ENCODE assay signal across 13 cellular contexts in genomic region chr1:153959454-153959853, GRCh38. TPM values are rescaled to one million over a fixed set of nuclear protein-coding genes. Genes with fewer than 3 reads are reported as not detected.
A peak's percentile ranks its signal among the peaks of the same experiment; 100 is the strongest.
DNase-seq lines count a peak whose midpoint lies in the region; ATAC-seq and TF ChIP-seq lines count a peak whose summit lies in the region.
"Had no signal": no experiment of that assay in that cellular context is flagged by ENCODE, and none has a peak within 500 bp of the region (broad histone marks: within the 10 kb centered on the region; RNA-seq: fewer than 3 reads in every experiment).

No MANE protein-coding gene starts in this region.

- WGBS in mesenchymal stem cell = 96% methylated on average over 3 of the region's 3 CpGs

- H2AFZ ChIP-seq in mesenchymal stem cell (ENCODE audit: low read depth, low read length) = no peak overlapping the region

- H3K4me1 Mint-ChIP-seq in activated CD4-positive, alpha-beta memory T cell treated with anti-CD3 and anti-CD28 coated beads for 36 hours (ENCODE audit: low read depth) = peaks cover 49% of the 10 kb centered on the region
- peaks cover 62% of the 10 kb centered on the region for H3K4me1 Mint-ChIP-seq in activated CD4-positive, alpha-beta memory T cell treated with anti-CD3 and anti-CD28 coated beads, Interleukin-2, amount 10 ng/mL, durations not matched to agents 7 days and 5 days
- H3K4me1 Mint-ChIP-seq in activated naive CD8-positive, alpha-beta T cell treated with anti-CD3 and anti-CD28 coated beads for 36 hours = peaks cover 43% of the 10 kb centered on the region
- peaks cover 42 to 45% of the 10 kb centered on the region in 2 donors for H3K4me1 Mint-ChIP-seq in effector memory CD8-positive, alpha-beta T cell (ENCODE audit: low read depth in 2 of 2)

- H3K4me1 ChIP-seq in mesenchymal stem cell (ENCODE audit: control insufficient read depth, insufficient read depth, low read depth, low read length) (peaks cover 21% of the 10 kb centered on the region), thoracic aorta (ENCODE audit: control insufficient read depth in 1 of 2, low read depth in 2 of 2) (peaks cover 41 to 63% of the 10 kb centered on the region in 2 donors)

- no peak for TF ChIP-seq CTCF in thoracic aorta (IDR thresholded peaks at IDR 0.05)

- H3K4ac ChIP-seq in mesenchymal stem cell (ENCODE audit: low read depth in 1 of 2, low read length in 2 of 2) = no peak overlapping the region

- peaks cover 23 to 28% of the 10 kb centered on the region in 2 experiments for H3K36me3 ChIP-seq in mesenchymal stem cell (ENCODE audit: control insufficient read depth in 1 of 2, insufficient read depth in 2 of 2, low read depth in 1 of 2, low read length in 2 of 2)
- H3K36me3 ChIP-seq in thoracic aorta = peaks cover 13% of the 10 kb centered on the region

- no peak for DNase-seq in activated CD4-positive, alpha-beta memory T cell treated with anti-CD3 and anti-CD28 coated beads for 36 hours
- DNase-seq in activated CD4-positive, alpha-beta memory T cell treated with anti-CD3 and anti-CD28 coated beads, Interleukin-2, amount 10 ng/mL, durations not matched to agents 7 days and 5 days = no peak
- no peak for DNase-seq in activated naive CD8-positive, alpha-beta T cell treated with anti-CD3 and anti-CD28 coated beads for 36 hours
- no peak for DNase-seq in mesenchymal stem cell
- no peak for DNase-seq in thoracic aorta (ENCODE audit: low spot score)
- no peak for DNase-seq in effector memory CD8-positive, alpha-beta T cell
- DNase-seq in middle frontal gyrus (ENCODE audit: extremely low spot score, low spot score) = no peak
- DNase-seq: hippocampal formation; NCI-H2107; stimulated activated naive CD8-positive, alpha-beta T cell treated with anti-CD3 and anti-CD28 coated beads, Interleukin-15, Interleukin-2, amounts not matched to agents 100 U/mL and 50 U/mL, for 24 hours; WERI-Rb-1 had no signal

- intact Hi-C loops in activated CD4-positive, alpha-beta memory T cell treated with anti-CD3 and anti-CD28 coated beads for 36 hours (cut with micrococcal nuclease) = loop anchor here (2.0 to 5.0 kb wide), 2 partner anchors 37 to 327 kb away; partner anchors contain the start of genes CHTOP and GATAD2B

- no peak overlapping the region for H3K4me2 ChIP-seq in mesenchymal stem cell (ENCODE audit: low read length, poor library complexity, severe bottlenecking)

- peak overlapping the region; percentile 6 for H2BK15ac ChIP-seq in mesenchymal stem cell (ENCODE audit: low read depth, poor library complexity, severe bottlenecking)

- H3K4me3 Mint-ChIP-seq in activated CD4-positive, alpha-beta memory T cell treated with anti-CD3 and anti-CD28 coated beads for 36 hours = no peak overlapping the region
- H3K4me3 Mint-ChIP-seq in activated CD4-positive, alpha-beta memory T cell treated with anti-CD3 and anti-CD28 coated beads, Interleukin-2, amount 10 ng/mL, durations not matched to agents 7 days and 5 days = no peak overlapping the region
- H3K4me3 Mint-ChIP-seq in activated naive CD8-positive, alpha-beta T cell treated with anti-CD3 and anti-CD28 coated beads for 36 hours = no peak overlapping the region
- no peak overlapping the region for H3K4me3 Mint-ChIP-seq in effector memory CD8-positive, alpha-beta T cell

- H3K18ac ChIP-seq in mesenchymal stem cell (ENCODE audit: low read depth in 1 of 2, low read length in 2 of 2) = no peak overlapping the region

- H3K9ac ChIP-seq in mesenchymal stem cell (ENCODE audit: low read length) = peak overlapping the region; percentile 96

- H2BK120ac ChIP-seq in mesenchymal stem cell (ENCODE audit: low read depth, low read length) = no peak overlapping the region

- no peak overlapping the region for H4K8ac ChIP-seq in mesenchymal stem cell (ENCODE audit: low read length)

- POLR2A ChIA-PET in activated CD4-positive, alpha-beta memory T cell treated with anti-CD3 and anti-CD28 coated beads for 36 hours (lab: Charles Lee) = interaction anchor here (0.7 to 4.1 kb wide), 6 partner anchors 7 to 32 kb away, joined by 3 to 23 read pairs (median 4); partner anchors contain the start of genes CREB3L4, DENND4B and JTB
- POLR2A ChIA-PET in activated CD4-positive, alpha-beta memory T cell treated with anti-CD3 and anti-CD28 coated beads, Interleukin-2, amount 10 ng/mL, durations not matched to agents 7 days and 5 days (lab: Charles Lee) = interaction anchor here (0.7 to 7.3 kb wide), 5 partner anchors 7 to 37 kb away, joined by 3 to 112 read pairs (median 20); partner anchors contain the start of genes CREB3L4, DENND4B and GATAD2B

- no peaks in the 10 kb centered on the region for H3K9me3 ChIP-seq in mesenchymal stem cell (ENCODE audit: control insufficient read depth, low read length)
- H3K9me3 ChIP-seq in thoracic aorta = no peaks in the 10 kb centered on the region

- H2AK5ac ChIP-seq in mesenchymal stem cell (ENCODE audit: low read length, severe bottlenecking) = no peak overlapping the region

- H2BK12ac ChIP-seq in mesenchymal stem cell (ENCODE audit: low read length in 2 of 2) = no peak overlapping the region

- H3K9me3 Mint-ChIP-seq in activated CD4-positive, alpha-beta memory T cell treated with anti-CD3 and anti-CD28 coated beads for 36 hours = no peaks in the 10 kb centered on the region
- H3K9me3 Mint-ChIP-seq in activated CD4-positive, alpha-beta memory T cell treated with anti-CD3 and anti-CD28 coated beads, Interleukin-2, amount 10 ng/mL, durations not matched to agents 7 days and 5 days = no peaks in the 10 kb centered on the region
- H3K9me3 Mint-ChIP-seq in activated naive CD8-positive, alpha-beta T cell treated with anti-CD3 and anti-CD28 coated beads for 36 hours = no peaks in the 10 kb centered on the region
- H3K9me3 Mint-ChIP-seq in effector memory CD8-positive, alpha-beta T cell = no peaks in the 10 kb centered on the region

- peaks cover 13% of the 10 kb centered on the region for H3K79me1 ChIP-seq in mesenchymal stem cell (replicated peaks; ENCODE audit: low read length, poor library complexity, severe bottlenecking)

- no peak overlapping the region for H3K27ac ChIP-seq in mesenchymal stem cell (ENCODE audit: low read length, poor library complexity, severe bottlenecking)
- peak overlapping the region; percentile 31 to 90 for H3K27ac ChIP-seq in thoracic aorta

- no peak overlapping the region for H2BK5ac ChIP-seq in mesenchymal stem cell (ENCODE audit: low read depth, low read length, poor library complexity, severe bottlenecking)

- no peak overlapping the region for H3K23ac ChIP-seq in mesenchymal stem cell (ENCODE audit: low read length in 2 of 2)

- peak overlapping the region; percentile 26 for H3K27ac Mint-ChIP-seq in activated CD4-positive, alpha-beta memory T cell treated with anti-CD3 and anti-CD28 coated beads for 36 hours
- H3K27ac Mint-ChIP-seq in activated CD4-positive, alpha-beta memory T cell treated with anti-CD3 and anti-CD28 coated beads, Interleukin-2, amount 10 ng/mL, durations not matched to agents 7 days and 5 days = no peak overlapping the region
- peak overlapping the region; percentile 61 for H3K27ac Mint-ChIP-seq in activated naive CD8-positive, alpha-beta T cell treated with anti-CD3 and anti-CD28 coated beads for 36 hours
- H3K27ac Mint-ChIP-seq in effector memory CD8-positive, alpha-beta T cell = peak overlapping the region in 1 of 2 donors; percentile 83

- peaks cover 26% of the 10 kb centered on the region for H3K36me3 Mint-ChIP-seq in activated CD4-positive, alpha-beta memory T cell treated with anti-CD3 and anti-CD28 coated beads for 36 hours
- H3K36me3 Mint-ChIP-seq in activated CD4-positive, alpha-beta memory T cell treated with anti-CD3 and anti-CD28 coated beads, Interleukin-2, amount 10 ng/mL, durations not matched to agents 7 days and 5 days (ENCODE audit: low read depth) = peaks cover 34% of the 10 kb centered on the region
- H3K36me3 Mint-ChIP-seq in activated naive CD8-positive, alpha-beta T cell treated with anti-CD3 and anti-CD28 coated beads for 36 hours = peaks cover 20% of the 10 kb centered on the region
- H3K36me3 Mint-ChIP-seq in effector memory CD8-positive, alpha-beta T cell (ENCODE audit: insufficient read depth) = peaks cover 9% of the 10 kb centered on the region

- H4K91ac ChIP-seq in mesenchymal stem cell (ENCODE audit: low read length) = no peak overlapping the region

- ATAC-seq in thoracic aorta (ENCODE audit: insufficient number of reproducible peaks, low FRiP score, low read depth) (no peak), HG03045 (IDR thresholded peaks at IDR 0.05; ENCODE audit: unreplicated experiment) (no peak)
- ATAC-seq in effector memory CD8-positive, alpha-beta T cell (replicated peaks) = no peak
- ATAC-seq: sciatic nerve; stimulated activated naive CD8-positive, alpha-beta T cell treated with anti-CD3 and anti-CD28 coated beads, Interleukin-15, Interleukin-2, amounts not matched to agents 100 U/mL and 50 U/mL, for 24 hours had no signal

- H3K4me3 ChIP-seq in mesenchymal stem cell (ENCODE audit: insufficient read depth in 1 of 2, low read depth in 1 of 2, low read length in 2 of 2) (no peak overlapping the region), thoracic aorta (no peak overlapping the region)

- no peak overlapping the region for H3K14ac ChIP-seq in mesenchymal stem cell (ENCODE audit: low read length in 2 of 2)

- no peaks in the 10 kb centered on the region for H3K27me3 ChIP-seq in mesenchymal stem cell (ENCODE audit: control insufficient read depth in 1 of 2, insufficient read depth in 1 of 2, low read length in 2 of 2)
- no peaks in the 10 kb centered on the region for H3K27me3 ChIP-seq in thoracic aorta (replicated peaks; ENCODE audit: insufficient read depth)

- no peaks in the 10 kb centered on the region for H3K27me3 Mint-ChIP-seq in activated CD4-positive, alpha-beta memory T cell treated with anti-CD3 and anti-CD28 coated beads for 36 hours
- no peaks in the 10 kb centered on the region for H3K27me3 Mint-ChIP-seq in activated CD4-positive, alpha-beta memory T cell treated with anti-CD3 and anti-CD28 coated beads, Interleukin-2, amount 10 ng/mL, durations not matched to agents 7 days and 5 days
- H3K27me3 Mint-ChIP-seq in activated naive CD8-positive, alpha-beta T cell treated with anti-CD3 and anti-CD28 coated beads for 36 hours = no peaks in the 10 kb centered on the region
- H3K27me3 Mint-ChIP-seq in effector memory CD8-positive, alpha-beta T cell = no peaks in the 10 kb centered on the region

- CTCF ChIA-PET in activated CD4-positive, alpha-beta memory T cell treated with anti-CD3 and anti-CD28 coated beads for 36 hours (lab: Charles Lee) = interaction anchor here (1.2 to 2.4 kb wide), 3 partner anchors 8 to 28 kb away, joined by 4 to 13 read pairs (median 6); partner anchors contain the start of genes CREB3L4 and DENND4B
- CTCF ChIA-PET in activated CD4-positive, alpha-beta memory T cell treated with anti-CD3 and anti-CD28 coated beads, Interleukin-2, amount 10 ng/mL, durations not matched to agents 7 days and 5 days (lab: Charles Lee) = interaction anchor here (1.6 to 6.0 kb wide), 2 partner anchors 8 to 14 kb away, joined by 5 to 51 read pairs; partner anchors contain the start of genes CREB3L4 and DENND4B

RNA-seq across cellular contexts. Expression of gene CRTC2, which starts 1.0 kb away (rescaled TPM):
- total RNA-seq in activated CD4-positive, alpha-beta memory T cell treated with anti-CD3 and anti-CD28 coated beads for 36 hours = 10 to 100 TPM; 60.8 to 78.0 TPM
- 100 to 1,000 TPM; 107 TPM for total RNA-seq in activated CD4-positive, alpha-beta memory T cell treated with anti-CD3 and anti-CD28 coated beads, Interleukin-2, amount 10 ng/mL, durations not matched to agents 7 days and 5 days
- 10 to 100 TPM; 56.4 to 67.0 TPM for total RNA-seq in activated naive CD8-positive, alpha-beta T cell treated with anti-CD3 and anti-CD28 coated beads for 36 hours
- 30.3 TPM for polyA plus RNA-seq in mesenchymal stem cell (2013, experiment 1 of 2)
- 27.0 TPM for polyA plus RNA-seq in mesenchymal stem cell (2013, experiment 2 of 2)
- 10 to 100 TPM; 22.6 to 92.7 TPM for total RNA-seq in thoracic aorta

RNA-seq across cellular contexts. Expression of gene SLC39A1, which starts 3.9 kb away (rescaled TPM):
- 10 to 100 TPM; 67.0 to 68.7 TPM for total RNA-seq in activated CD4-positive, alpha-beta memory T cell treated with anti-CD3 and anti-CD28 coated beads for 36 hours
- total RNA-seq in activated CD4-positive, alpha-beta memory T cell treated with anti-CD3 and anti-CD28 coated beads, Interleukin-2, amount 10 ng/mL, durations not matched to agents 7 days and 5 days = 10 to 100 TPM; 42.5 to 42.6 TPM
- 10 to 100 TPM; 60.6 to 63.1 TPM for total RNA-seq in activated naive CD8-positive, alpha-beta T cell treated with anti-CD3 and anti-CD28 coated beads for 36 hours
- polyA plus RNA-seq in mesenchymal stem cell (2013, experiment 1 of 2) = 106 TPM
- polyA plus RNA-seq in mesenchymal stem cell (2013, experiment 2 of 2) = 105 TPM
- 100 to 1,000 TPM; 102 to 136 TPM for total RNA-seq in thoracic aorta

RNA-seq across cellular contexts. Expression of gene CREB3L4, which starts 8.2 kb away (rescaled TPM):
- 1 to 10 TPM; 8.5 to 8.7 TPM for total RNA-seq in activated CD4-positive, alpha-beta memory T cell treated with anti-CD3 and anti-CD28 coated beads for 36 hours
- total RNA-seq in activated CD4-positive, alpha-beta memory T cell treated with anti-CD3 and anti-CD28 coated beads, Interleukin-2, amount 10 ng/mL, durations not matched to agents 7 days and 5 days = 1 to 10 TPM; 7.0 to 8.4 TPM
- 1 to 10 TPM; 6.8 to 7.3 TPM for total RNA-seq in activated naive CD8-positive, alpha-beta T cell treated with anti-CD3 and anti-CD28 coated beads for 36 hours
- polyA plus RNA-seq in mesenchymal stem cell (2013, experiment 1 of 2) = 3.3 TPM
- 2.9 TPM for polyA plus RNA-seq in mesenchymal stem cell (2013, experiment 2 of 2)
- total RNA-seq in thoracic aorta = 10 to 100 TPM in 1 of 2 donors, 1 to 10 TPM in 1; 3.2 to 11.1 TPM

RNA-seq across cellular contexts. Expression of gene DENND4B, which starts 12.9 kb away (rescaled TPM):
- total RNA-seq in activated CD4-positive, alpha-beta memory T cell treated with anti-CD3 and anti-CD28 coated beads for 36 hours = 100 to 1,000 TPM in 1 of 2 experiments, 10 to 100 TPM in 1; 98.1 to 108 TPM
- total RNA-seq in activated CD4-positive, alpha-beta memory T cell treated with anti-CD3 and anti-CD28 coated beads, Interleukin-2, amount 10 ng/mL, durations not matched to agents 7 days and 5 days = 100 to 1,000 TPM; 159 to 166 TPM
- 10 to 100 TPM; 90.2 to 91.4 TPM for total RNA-seq in activated naive CD8-positive, alpha-beta T cell treated with anti-CD3 and anti-CD28 coated beads for 36 hours
- polyA plus RNA-seq in mesenchymal stem cell (2013, experiment 1 of 2) = 21.7 TPM
- 18.0 TPM for polyA plus RNA-seq in mesenchymal stem cell (2013, experiment 2 of 2)
- 10 to 100 TPM; 59.0 to 82.7 TPM for total RNA-seq in thoracic aorta

RNA-seq across cellular contexts. Expression of gene JTB, which starts 18.0 kb away (rescaled TPM):
- total RNA-seq in activated CD4-positive, alpha-beta memory T cell treated with anti-CD3 and anti-CD28 coated beads for 36 hours = 100 to 1,000 TPM; 134 to 136 TPM
- 100 to 1,000 TPM; 120 to 127 TPM for total RNA-seq in activated CD4-positive, alpha-beta memory T cell treated with anti-CD3 and anti-CD28 coated beads, Interleukin-2, amount 10 ng/mL, durations not matched to agents 7 days and 5 days
- total RNA-seq in activated naive CD8-positive, alpha-beta T cell treated with anti-CD3 and anti-CD28 coated beads for 36 hours = 100 to 1,000 TPM; 204 to 214 TPM
- polyA plus RNA-seq in mesenchymal stem cell (2013, experiment 1 of 2) = 145 TPM
- polyA plus RNA-seq in mesenchymal stem cell (2013, experiment 2 of 2) = 154 TPM
- total RNA-seq in thoracic aorta = 100 to 1,000 TPM; 184 to 266 TPM
